15 cellular contexts compared by ENCODE assay signal in genomic region chr5:115461093-115461492, GRCh38.
DNase-seq lines count a peak whose midpoint lies in the region; ATAC-seq and TF ChIP-seq lines count a peak whose summit lies in the region.
"Had no signal": no experiment of that assay in that cellular context is flagged by ENCODE, and none has a peak within 500 bp of the region (broad histone marks: within the 10 kb centered on the region; RNA-seq: fewer than 3 reads in every experiment).

No MANE protein-coding gene starts in this region.

- no peaks in the 10 kb centered on the region for H4K20me1 ChIP-seq in hepatocyte (ENCODE audit: insufficient read depth, poor library complexity, severe bottlenecking)

- 85% methylated on average over 4 of the region's 4 CpGs for WGBS in hepatocyte (ENCODE audit: low lambda C conversion rate, missing lambda C conversion rate)

- H3K4me1 Mint-ChIP-seq in stimulated activated naive CD8-positive, alpha-beta T cell treated with anti-CD3 and anti-CD28 coated beads, Interleukin-15, Interleukin-2, amounts not matched to agents 100 ng/mL and 50 ng/mL, for 24 hours (ENCODE audit: low read depth) = no peaks in the 10 kb centered on the region
- peaks cover 4% of the 10 kb centered on the region for H3K4me1 Mint-ChIP-seq in activated T-helper 1 cell treated with anti-CD3 and anti-CD28 coated beads, Interleukin-12 subunit alpha, Interleukin-12 subunit beta, Interleukin-2, Interleukin-4 antibody, amounts not matched to agents 30 ng/mL and 10 ng/mL and 1 ng/mL, durations not matched to agents 14 hours and 24 hours and 36 hours (ENCODE audit: low read depth)
- H3K4me1 Mint-ChIP-seq: IgD-negative memory B cell had no signal

- H3K4me2 ChIP-seq in hepatocyte = no peak overlapping the region

- H3K4me3 Mint-ChIP-seq in stimulated activated naive CD8-positive, alpha-beta T cell treated with anti-CD3 and anti-CD28 coated beads, Interleukin-15, Interleukin-2, amounts not matched to agents 100 ng/mL and 50 ng/mL, for 24 hours = peak overlapping the region; percentile 20
- H3K4me3 Mint-ChIP-seq in activated T-helper 1 cell treated with anti-CD3 and anti-CD28 coated beads, Interleukin-12 subunit alpha, Interleukin-12 subunit beta, Interleukin-2, Interleukin-4 antibody, amounts not matched to agents 30 ng/mL and 10 ng/mL and 1 ng/mL, durations not matched to agents 14 hours and 24 hours and 36 hours = no peak overlapping the region
- H3K4me3 Mint-ChIP-seq: CD14-positive monocyte, IgD-negative memory B cell had no signal

- H3K36me3 ChIP-seq in hepatocyte (replicated peaks; ENCODE audit: insufficient read depth, low read depth) = no peaks in the 10 kb centered on the region
- H3K36me3 ChIP-seq: adrenal gland had no signal

- H3K27ac Mint-ChIP-seq in stimulated activated naive CD8-positive, alpha-beta T cell treated with anti-CD3 and anti-CD28 coated beads, Interleukin-15, Interleukin-2, amounts not matched to agents 100 ng/mL and 50 ng/mL, for 24 hours = peak overlapping the region; percentile 96
- H3K27ac Mint-ChIP-seq in activated T-helper 1 cell treated with anti-CD3 and anti-CD28 coated beads, Interleukin-12 subunit alpha, Interleukin-12 subunit beta, Interleukin-2, Interleukin-4 antibody, amounts not matched to agents 30 ng/mL and 10 ng/mL and 1 ng/mL, durations not matched to agents 14 hours and 24 hours and 36 hours = peak overlapping the region; percentile 71
- H3K27ac Mint-ChIP-seq: IgD-negative memory B cell had no signal

- H2AFZ ChIP-seq in hepatocyte = no peak overlapping the region

- peaks cover 30% of the 10 kb centered on the region for H3K27me3 Mint-ChIP-seq in stimulated activated naive CD8-positive, alpha-beta T cell treated with anti-CD3 and anti-CD28 coated beads, Interleukin-15, Interleukin-2, amounts not matched to agents 100 ng/mL and 50 ng/mL, for 24 hours
- peaks cover 21% of the 10 kb centered on the region for H3K27me3 Mint-ChIP-seq in activated T-helper 1 cell treated with anti-CD3 and anti-CD28 coated beads, Interleukin-12 subunit alpha, Interleukin-12 subunit beta, Interleukin-2, Interleukin-4 antibody, amounts not matched to agents 30 ng/mL and 10 ng/mL and 1 ng/mL, durations not matched to agents 14 hours and 24 hours and 36 hours (ENCODE audit: insufficient read depth)

- peak overlapping the region; percentile 10 for H3K27ac ChIP-seq in hepatocyte

- H3K9me2 ChIP-seq in hepatocyte (replicated peaks; ENCODE audit: insufficient read depth) = no peaks in the 10 kb centered on the region

- intact Hi-C loops in activated T-helper 1 cell treated with anti-CD3 and anti-CD28 coated beads, Interleukin-12 subunit alpha, Interleukin-12 subunit beta, Interleukin-2, Interleukin-4 antibody, amounts not matched to agents 30 ng/mL and 10 ng/mL and 1 ng/mL, durations not matched to agents 14 hours and 24 hours and 36 hours (cut with micrococcal nuclease) = loop anchor here (1.0 to 2.0 kb wide), 4 partner anchors 84 to 378 kb away; no protein-coding TSS in a partner anchor

- H3K4me1 ChIP-seq in hepatocyte (ENCODE audit: insufficient read depth) = peaks cover 24% of the 10 kb centered on the region

- TF ChIP-seq CTCF in hepatocyte (IDR thresholded peaks at IDR 0.05; ENCODE audit: poor library complexity) = no peak

- DNase-seq in stimulated activated naive CD8-positive, alpha-beta T cell treated with anti-CD3 and anti-CD28 coated beads, Interleukin-15, Interleukin-2, amounts not matched to agents 100 U/mL and 50 U/mL, for 24 hours = no peak
- DNase-seq in activated T-helper 1 cell treated with anti-CD3 and anti-CD28 coated beads, Interleukin-12 subunit alpha, Interleukin-12 subunit beta, Interleukin-2, Interleukin-4 antibody, amounts not matched to agents 30 ng/mL and 10 ng/mL and 1 ng/mL, durations not matched to agents 14 hours and 24 hours and 36 hours (ENCODE audit: low spot score) = no peak
- DNase-seq in hepatocyte (ENCODE audit: low spot score) (no peak), T1000 (lab: John Stamatoyannopoulos, UW) (no peak), OCI-M2 (lab: John Stamatoyannopoulos, UW; ENCODE audit: unreplicated experiment) (no peak)
- no peak for DNase-seq in activated CD4-positive, alpha-beta T cell treated with anti-CD3 and anti-CD28 coated beads for 48 hours
- DNase-seq: islet precursor cell; NCI-H1105; stimulated activated naive CD4-positive, alpha-beta T cell treated with Interleukin-2 at 50 U/mL for 16 hours had no signal

- no peaks in the 10 kb centered on the region for H3K9me3 ChIP-seq in hepatocyte (ENCODE audit: low read depth)
- H3K9me3 ChIP-seq: adrenal gland had no signal

- ATAC-seq in stimulated activated naive CD8-positive, alpha-beta T cell treated with anti-CD3 and anti-CD28 coated beads, Interleukin-15, Interleukin-2, amounts not matched to agents 100 U/mL and 50 U/mL, for 24 hours = no peak
- ATAC-seq in GM21737 (IDR thresholded peaks at IDR 0.05; ENCODE audit: unreplicated experiment) = no peak
- ATAC-seq: Panc1 had no signal

- H3K9me3 Mint-ChIP-seq in stimulated activated naive CD8-positive, alpha-beta T cell treated with anti-CD3 and anti-CD28 coated beads, Interleukin-15, Interleukin-2, amounts not matched to agents 100 ng/mL and 50 ng/mL, for 24 hours = no peaks in the 10 kb centered on the region
- H3K9me3 Mint-ChIP-seq in activated T-helper 1 cell treated with anti-CD3 and anti-CD28 coated beads, Interleukin-12 subunit alpha, Interleukin-12 subunit beta, Interleukin-2, Interleukin-4 antibody, amounts not matched to agents 30 ng/mL and 10 ng/mL and 1 ng/mL, durations not matched to agents 14 hours and 24 hours and 36 hours = no peaks in the 10 kb centered on the region
- H3K9me3 Mint-ChIP-seq: IgD-negative memory B cell had no signal

- H3K4me3 ChIP-seq in hepatocyte = no peak overlapping the region
- H3K4me3 ChIP-seq: adrenal gland had no signal

- H3K36me3 Mint-ChIP-seq in stimulated activated naive CD8-positive, alpha-beta T cell treated with anti-CD3 and anti-CD28 coated beads, Interleukin-15, Interleukin-2, amounts not matched to agents 100 ng/mL and 50 ng/mL, for 24 hours (ENCODE audit: low read depth) = no peaks in the 10 kb centered on the region
- no peaks in the 10 kb centered on the region for H3K36me3 Mint-ChIP-seq in activated T-helper 1 cell treated with anti-CD3 and anti-CD28 coated beads, Interleukin-12 subunit alpha, Interleukin-12 subunit beta, Interleukin-2, Interleukin-4 antibody, amounts not matched to agents 30 ng/mL and 10 ng/mL and 1 ng/mL, durations not matched to agents 14 hours and 24 hours and 36 hours (ENCODE audit: low read depth)

- no peaks in the 10 kb centered on the region for H3K27me3 ChIP-seq in hepatocyte
- H3K27me3 ChIP-seq: adrenal gland had no signal

- no peaks in the 10 kb centered on the region for H3K79me2 ChIP-seq in hepatocyte
